30 cellular contexts compared by ENCODE assay signal in the genomic region with DNA sequence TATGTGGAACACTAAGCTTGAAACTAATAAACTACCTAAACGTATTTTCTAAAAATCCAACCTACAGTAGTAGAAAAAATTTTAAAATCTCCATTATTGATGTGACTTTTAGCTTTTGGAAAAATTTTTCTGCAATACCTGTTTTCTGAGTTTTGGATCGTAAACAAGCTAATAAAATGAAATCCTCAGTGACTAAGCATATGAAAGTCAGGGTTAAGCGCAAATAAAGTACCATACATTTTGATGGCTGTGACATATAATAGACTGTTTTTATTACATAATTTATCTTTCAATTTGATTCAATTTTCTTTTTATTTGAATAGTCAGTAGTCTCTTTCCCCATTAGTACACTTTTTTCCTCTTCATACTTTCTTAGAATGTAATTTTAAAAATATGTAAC.
DNase-seq lines count a peak whose midpoint lies in the region; ATAC-seq and TF ChIP-seq lines count a peak whose summit lies in the region.
"Had no signal": no experiment of that assay in that cellular context is flagged by ENCODE, and none has a peak within 500 bp of the region (broad histone marks: within the 10 kb centered on the region; RNA-seq: fewer than 3 reads in every experiment).

No MANE protein-coding gene starts in this region.

- H3K4me2 ChIP-seq in PC-3 (ENCODE audit: low read length) = peak overlapping the region; percentile 61
- H3K4me2 ChIP-seq: A549; BLaER1; BLaER1 treated with 17β-estradiol and CSF1 and Interleukin-3, amounts not matched to agents 10 nM and 100 nM had no signal

- H3F3A ChIP-seq in PC-3 (ENCODE audit: low read length, unreplicated experiment) = no peaks in the 10 kb centered on the region

- H3K27me3 ChIP-seq in PC-3 (ENCODE audit: low read length) = no peaks in the 10 kb centered on the region
- H3K27me3 ChIP-seq in CD8-positive, alpha-beta T cell (ENCODE audit: insufficient read depth, low read length) = no peaks in the 10 kb centered on the region
- H3K27me3 ChIP-seq: BE2C; BLaER1; BLaER1 treated with 17β-estradiol and CSF1 and Interleukin-3, amounts not matched to agents 10 nM and 100 nM had no signal

- intact Hi-C loops in PC-3 (cut with micrococcal nuclease) = loop anchor here (2.0 to 5.0 kb wide), 2 partner anchors 61 to 184 kb away; no protein-coding TSS in a partner anchor
- intact Hi-C loops in CD8-positive, alpha-beta T cell (cut with DNase I, micrococcal nuclease) = no loop called here

- H4K20me1 ChIP-seq in PC-3 (ENCODE audit: low read length) = no peaks in the 10 kb centered on the region
- H4K20me1 ChIP-seq: BLaER1; BLaER1 treated with 17β-estradiol and CSF1 and Interleukin-3, amounts not matched to agents 10 nM and 100 nM had no signal

- no peaks in the 10 kb centered on the region; the same call in 1 of the 2 replicates for H3K9me3 ChIP-seq in PC-3 (ENCODE audit: low read length)
- H3K9me3 ChIP-seq in SK-N-MC (ENCODE audit: low read depth, low read length) = no peaks in the 10 kb centered on the region
- peaks cover 4% of the 10 kb centered on the region for H3K9me3 ChIP-seq in CD8-positive, alpha-beta T cell (ENCODE audit: low read length)
- H3K9me3 ChIP-seq: BE2C, Caco-2 had no signal

- no peak overlapping the region for H2AFZ ChIP-seq in PC-3 (ENCODE audit: low read length)

- peaks cover 48% of the 10 kb centered on the region for H3K4me1 ChIP-seq in PC-3 (ENCODE audit: insufficient read depth, low read length)
- no peaks in the 10 kb centered on the region for H3K4me1 ChIP-seq in CD8-positive, alpha-beta T cell (ENCODE audit: insufficient read depth, low read length)
- H3K4me1 ChIP-seq: A549; BE2C; BLaER1; BLaER1 treated with 17β-estradiol and CSF1 and Interleukin-3, amounts not matched to agents 10 nM and 100 nM; Caco-2 had no signal

- H3K36me3 ChIP-seq in PC-3 (ENCODE audit: low read depth, low read length) (no peaks in the 10 kb centered on the region), SK-N-MC (ENCODE audit: insufficient read depth, low read length) (no peaks in the 10 kb centered on the region)
- no peaks in the 10 kb centered on the region for H3K36me3 ChIP-seq in CD8-positive, alpha-beta T cell (ENCODE audit: insufficient read depth, low read length)
- H3K36me3 ChIP-seq: BE2C; BLaER1; BLaER1 treated with 17β-estradiol and CSF1 and Interleukin-3, amounts not matched to agents 10 nM and 100 nM had no signal

- H3K9ac ChIP-seq in PC-3 (ENCODE audit: low read length) = no peak overlapping the region
- H3K9ac ChIP-seq in SK-N-MC (ENCODE audit: insufficient read length) = peak overlapping the region; percentile 22
- H3K9ac ChIP-seq: BLaER1; BLaER1 treated with 17β-estradiol and CSF1 and Interleukin-3, amounts not matched to agents 10 nM and 100 nM had no signal

- no peaks in the 10 kb centered on the region for H3K79me2 ChIP-seq in PC-3 (ENCODE audit: low read length)

- DNase-seq in PC-3 = peak; percentile 72
- no peak for DNase-seq in SK-N-MC (ENCODE audit: low read depth, low spot score)
- no peak for DNase-seq in CD8-positive, alpha-beta T cell
- DNase-seq: 8988T; ACHN; AML-193; BE2C; C1 segment of cervical spinal cord; Caco-2; Calu3; CD4-positive, alpha-beta memory T cell; CD4-positive, alpha-beta T cell; CD4-positive, CD25-positive, alpha-beta regulatory T cell; CD8-positive, alpha-beta memory T cell; COR-L47; DMS 273 treated with DMSO at 0.1 percent for 48 hours; DMS153; DMS53; DMS79; DMS79 treated with DMSO at 0.1 percent for 48 hours; DND-41; EL had no signal

- TF ChIP-seq CTCF in PC-3 (conservative IDR thresholded peaks at IDR 0.05; ENCODE audit: low read depth, low read length) = no peak
- TF ChIP-seq CTCF in CD8-positive, alpha-beta T cell (IDR thresholded peaks at IDR 0.05) = no peak

- H3K4me3 ChIP-seq in PC-3 (ENCODE audit: low read length) (no peak overlapping the region), SK-N-MC (no peak overlapping the region)
- H3K4me3 ChIP-seq in CD8-positive, alpha-beta T cell (ENCODE audit: low read depth, low read length) = no peak overlapping the region
- H3K4me3 ChIP-seq: A549; BLaER1; BLaER1 treated with 17β-estradiol and CSF1 and Interleukin-3, amounts not matched to agents 10 nM and 100 nM had no signal

- H3K9me3 Mint-ChIP-seq in CD8-positive, alpha-beta T cell = peaks cover 6% of the 10 kb centered on the region

- H3K4me1 Mint-ChIP-seq in CD8-positive, alpha-beta T cell (ENCODE audit: low read depth) = no peaks in the 10 kb centered on the region
- H3K4me1 Mint-ChIP-seq: B cell; CD14-positive monocyte; CD4-positive, alpha-beta memory T cell; CD4-positive, CD25-positive, alpha-beta regulatory T cell; CD8-positive, alpha-beta memory T cell had no signal

- CTCF ChIA-PET in PC-3 (lab: Charles Lee) = no interaction called here
- CTCF ChIA-PET in CD8-positive, alpha-beta T cell (lab: Charles Lee) = interaction anchor here (1.0 kb wide), 1 partner anchor 64 kb away, joined by 3 read pairs; no protein-coding TSS in a partner anchor

- no peak overlapping the region for H3K27ac Mint-ChIP-seq in CD8-positive, alpha-beta T cell
- H3K27ac Mint-ChIP-seq: B cell; CD14-positive monocyte; CD4-positive, alpha-beta memory T cell; CD4-positive, alpha-beta T cell; CD4-positive, CD25-positive, alpha-beta regulatory T cell had no signal

- no peak overlapping the region for H3K4me3 Mint-ChIP-seq in CD8-positive, alpha-beta T cell
- H3K4me3 Mint-ChIP-seq: B cell; CD14-positive monocyte; CD4-positive, alpha-beta memory T cell; CD4-positive, alpha-beta T cell; CD4-positive, CD25-positive, alpha-beta regulatory T cell; CD8-positive, alpha-beta memory T cell had no signal

- ATAC-seq in PC-3 (peak; percentile 54), HG03457 (IDR thresholded peaks at IDR 0.05; ENCODE audit: unreplicated experiment) (no peak)
- no peak for ATAC-seq in CD8-positive, alpha-beta T cell
- ATAC-seq: A549 had no signal

- peak overlapping the region; percentile 46 for H3K27ac ChIP-seq in PC-3 (ENCODE audit: low read length)
- H3K27ac ChIP-seq in SK-N-MC = peak overlapping the region; percentile 12; the same call in 1 of the 2 replicates
- no peak overlapping the region for H3K27ac ChIP-seq in CD8-positive, alpha-beta T cell (ENCODE audit: low read depth, low read length)
- H3K27ac ChIP-seq: 22Rv1; A549; BLaER1; BLaER1 treated with 17β-estradiol and CSF1 and Interleukin-3, amounts not matched to agents 10 nM and 100 nM; C4-2B had no signal

- POLR2A ChIA-PET in PC-3 (lab: Charles Lee; ENCODE audit: unreplicated experiment) = no interaction called here
- POLR2A ChIA-PET in CD8-positive, alpha-beta T cell (lab: Charles Lee) = no interaction called here

- no peaks in the 10 kb centered on the region for H3K9me2 ChIP-seq in PC-3 (replicated peaks; ENCODE audit: low read length)

- H3K27me3 Mint-ChIP-seq in CD8-positive, alpha-beta T cell (ENCODE audit: low read depth) = no peaks in the 10 kb centered on the region
- H3K27me3 Mint-ChIP-seq: B cell; CD4-positive, alpha-beta memory T cell; CD4-positive, alpha-beta T cell; CD4-positive, CD25-positive, alpha-beta regulatory T cell; CD8-positive, alpha-beta memory T cell had no signal

- no peaks in the 10 kb centered on the region for H3K36me3 Mint-ChIP-seq in CD8-positive, alpha-beta T cell
- H3K36me3 Mint-ChIP-seq: CD14-positive monocyte; CD4-positive, alpha-beta memory T cell; CD4-positive, CD25-positive, alpha-beta regulatory T cell; CD8-positive, alpha-beta memory T cell had no signal

- BruUV-seq in PC-3 (replicated peaks; lab: Mats Ljungman, UMichigan) = no TSS peak
